ENCODE assay signal across 21 cellular contexts in genomic region chr1:230156536-230156935, GRCh38.
"Had no signal": no experiment of that assay in that cellular context is flagged by ENCODE, and none has a peak within 500 bp of the region (broad histone marks: within the 10 kb centered on the region; RNA-seq: fewer than 3 reads in every experiment).

No MANE protein-coding gene starts in this region.

- H3K27ac Mint-ChIP-seq: dendritic cell treated with granulocyte-macrophage colony-stimulating factor and Interleukin-4, amounts not matched to agents 40 ng/mL and 50 ng/mL, for 4 days; nephron progenitor cell; T-cell; T-helper 2 cell treated with Interferon-gamma antibody and Interleukin-4, amounts not matched to agents 5 μg/mL and 100 μg/mL, for 36 hours had no signal

- DNase-seq: activated CD4-positive, alpha-beta T cell treated with anti-CD3 and anti-CD28 coated beads for 4 hours; activated CD4-positive, alpha-beta T cell treated with anti-CD3 and anti-CD28 coated beads, Interleukin-2, amount 50 U/mL, for 48 hours; activated CD4-positive, CD25-positive, alpha-beta regulatory T cell; activated CD8-positive, alpha-beta memory T cell treated with anti-CD3 and anti-CD28 coated beads, Interleukin-2, amount 50 U/mL, for 48 hours; activated naive CD4-positive, alpha-beta T cell treated with Interleukin-2 at 50 U/mL for 16 hours; activated naive CD8-positive, alpha-beta T cell treated with anti-CD3 and anti-CD28 coated beads, Interleukin-2, amount 10 ng/mL, durations not matched to agents 7 days and 5 days; activated T-cell treated with anti-CD3 and anti-CD28 coated beads, Interleukin-2, amount 50 U/mL, for 4 hours; amygdala; effector CD8-positive, alpha-beta T cell; left cardiac atrium; midbrain; nephron progenitor cell; right cardiac atrium; stimulated activated CD4-positive, alpha-beta T cell treated with anti-CD3 and anti-CD28 coated beads, Interleukin-1b, Interleukin-23, amount 100 ng/mL, for 48 hours; stomach; T-cell; transverse colon had no signal

- ATAC-seq: activated T-cell treated with anti-CD3 and anti-CD28 coated beads, Interleukin-2, amount 50 U/mL, for 4 hours; esophagus mucosa; left cardiac atrium; pancreas; right cardiac atrium; T-cell had no signal

- H3K9me3 Mint-ChIP-seq: activated naive CD8-positive, alpha-beta T cell treated with anti-CD3 and anti-CD28 coated beads, Interleukin-2, amount 10 ng/mL, durations not matched to agents 7 days and 5 days; activated T-cell treated with anti-CD3 and anti-CD28 coated beads, Interleukin-2, amount 50 U/mL, for 4 hours; dendritic cell treated with granulocyte-macrophage colony-stimulating factor and Interleukin-4, amounts not matched to agents 40 ng/mL and 50 ng/mL, for 4 days; T-cell; T-helper 2 cell treated with Interferon-gamma antibody and Interleukin-4, amounts not matched to agents 5 μg/mL and 100 μg/mL, for 36 hours had no signal

- H3K4me3 Mint-ChIP-seq: activated naive CD8-positive, alpha-beta T cell treated with anti-CD3 and anti-CD28 coated beads, Interleukin-2, amount 10 ng/mL, durations not matched to agents 7 days and 5 days; activated T-cell treated with anti-CD3 and anti-CD28 coated beads, Interleukin-2, amount 50 U/mL, for 4 hours; dendritic cell treated with granulocyte-macrophage colony-stimulating factor and Interleukin-4, amounts not matched to agents 40 ng/mL and 50 ng/mL, for 4 days; nephron progenitor cell; T-cell; T-helper 2 cell treated with Interferon-gamma antibody and Interleukin-4, amounts not matched to agents 5 μg/mL and 100 μg/mL, for 36 hours had no signal

- H3K27me3 Mint-ChIP-seq: activated naive CD8-positive, alpha-beta T cell treated with anti-CD3 and anti-CD28 coated beads, Interleukin-2, amount 10 ng/mL, durations not matched to agents 7 days and 5 days; dendritic cell treated with granulocyte-macrophage colony-stimulating factor and Interleukin-4, amounts not matched to agents 40 ng/mL and 50 ng/mL, for 4 days; T-cell had no signal
